21 cellular contexts compared by ENCODE assay signal in genomic region chr5:78793907-78794687, GRCh38.
DNase-seq lines count a peak whose midpoint lies in the region; ATAC-seq, FAIRE-seq and TF ChIP-seq lines count a peak whose summit lies in the region.
"Had no signal": no experiment of that assay in that cellular context is flagged by ENCODE, and none has a peak within 500 bp of the region (broad histone marks: within the 10 kb centered on the region; RNA-seq: fewer than 3 reads in every experiment).

No MANE protein-coding gene starts in this region.

- TF ChIP-seq CTCF in endothelial cell of umbilical vein (IDR thresholded peaks at IDR 0.05; ENCODE audit: extremely low read depth in 1 of 2, insufficient read depth in 1 of 2, low read depth in 1 of 2, low read length in 2 of 2): no peak

- H3K4me1 Mint-ChIP-seq in stimulated activated naive CD8-positive, alpha-beta T cell treated with anti-CD3 and anti-CD28 coated beads, Interleukin-15, amount 100 ng/mL, for 72 hours: no peaks in the 10 kb centered on the region
- peaks cover 39 to 85% (median 64%) of the 10 kb centered on the region in 3 donors for H3K4me1 Mint-ChIP-seq in naive B cell

- no peaks in the 10 kb centered on the region for H3K4me1 ChIP-seq in endothelial cell of umbilical vein (ENCODE audit: control insufficient read depth, extremely low read depth, insufficient read depth, low read length)

- TF ChIP-seq POLR2A in endothelial cell of umbilical vein (IDR thresholded peaks at IDR 0.05; ENCODE audit: low read depth, low read length): no peak

- BruUV-seq in endothelial cell of umbilical vein (replicated peaks; lab: Mats Ljungman, UMichigan): no TSS peak

- no peak overlapping the region for H2AFZ ChIP-seq in endothelial cell of umbilical vein (ENCODE audit: low read depth, low read length)

- H3K27me3 ChIP-seq in endothelial cell of umbilical vein (ENCODE audit: control insufficient read depth in 2 of 2, insufficient read depth in 2 of 2, low read length in 2 of 2): no peaks in the 10 kb centered on the region
- H3K27me3 ChIP-seq: BLaER1 had no signal

- no peaks in the 10 kb centered on the region for H3K36me3 ChIP-seq in endothelial cell of umbilical vein (ENCODE audit: control insufficient read depth in 2 of 2, extremely low read depth in 1 of 2, insufficient read depth in 2 of 2, low read length in 2 of 2)
- H3K36me3 ChIP-seq: BLaER1 had no signal

- dilution Hi-C loops in endothelial cell of umbilical vein (cut with MboI; ENCODE audit: extremely low pct_ligation_motif_present, low sequenced_read_pairs): no loop called here

- no peaks in the 10 kb centered on the region for H3K9me1 ChIP-seq in endothelial cell of umbilical vein (replicated peaks; ENCODE audit: control insufficient read depth, extremely low read depth, insufficient read depth, low read length)

- H3K4me3 Mint-ChIP-seq in stimulated activated naive CD8-positive, alpha-beta T cell treated with anti-CD3 and anti-CD28 coated beads, Interleukin-15, amount 100 ng/mL, for 72 hours: no peak overlapping the region
- H3K4me3 Mint-ChIP-seq in naive B cell: peak overlapping the region in 1 of 8 donors; percentile 26
- H3K4me3 Mint-ChIP-seq: CD8-positive, alpha-beta T cell; HFFc6 had no signal

- H3K27ac ChIP-seq in endothelial cell of umbilical vein (ENCODE audit: insufficient read depth, low read depth, low read length): no peak overlapping the region
- H3K27ac ChIP-seq: BLaER1 had no signal

- H3K79me2 ChIP-seq in endothelial cell of umbilical vein (ENCODE audit: control insufficient read depth, insufficient read depth, low read length): no peaks in the 10 kb centered on the region

- H3K4me3 ChIP-seq in endothelial cell of umbilical vein (replicated peaks in 1 of 3; ENCODE audit: insufficient read depth in 1 of 3, low read depth in 1 of 3, low read length in 3 of 3): no peak overlapping the region
- H3K4me3 ChIP-seq: BLaER1 had no signal

- peak; percentile 64 for FAIRE-seq in endothelial cell of umbilical vein (lab: Jason Lieb, UNC)
- FAIRE-seq: G401.6, GM18507, H1 had no signal

- peaks cover 3 to 8% of the 10 kb centered on the region in 2 donors for H3K36me3 Mint-ChIP-seq in naive B cell

- H3K27me3 Mint-ChIP-seq in stimulated activated naive CD8-positive, alpha-beta T cell treated with anti-CD3 and anti-CD28 coated beads, Interleukin-15, amount 100 ng/mL, for 72 hours: no peaks in the 10 kb centered on the region
- H3K27me3 Mint-ChIP-seq in naive B cell: no peaks in the 10 kb centered on the region

- H3K4me2 ChIP-seq in endothelial cell of umbilical vein (ENCODE audit: insufficient read depth, low read length): no peak overlapping the region
- H3K4me2 ChIP-seq: BLaER1 had no signal

- H3K9me3 ChIP-seq in endothelial cell of umbilical vein (replicated peaks; ENCODE audit: control insufficient read depth, insufficient read depth, low read length): no peaks in the 10 kb centered on the region
- H3K9me3 ChIP-seq: BLaER1 had no signal

- POLR2A ChIA-PET in endothelial cell of umbilical vein (lab: Charles Lee): no interaction called here

- H3K9ac ChIP-seq in endothelial cell of umbilical vein (replicated peaks; ENCODE audit: extremely low read depth, insufficient read depth, low read length): no peak overlapping the region
- H3K9ac ChIP-seq: BLaER1 had no signal

- peak overlapping the region; percentile 13 to 85 for H3K27ac Mint-ChIP-seq in stimulated activated naive CD8-positive, alpha-beta T cell treated with anti-CD3 and anti-CD28 coated beads, Interleukin-15, amount 100 ng/mL, for 72 hours
- H3K27ac Mint-ChIP-seq in naive B cell: peak overlapping the region in 4 of 6 donors; percentile 0 to 86 (median 48)
- H3K27ac Mint-ChIP-seq: CD8-positive, alpha-beta T cell; HFFc6 had no signal

- intact Hi-C loops in endothelial cell of umbilical vein (cut with micrococcal nuclease): no loop called here

- no peaks in the 10 kb centered on the region for H3K9me3 Mint-ChIP-seq in stimulated activated naive CD8-positive, alpha-beta T cell treated with anti-CD3 and anti-CD28 coated beads, Interleukin-15, amount 100 ng/mL, for 72 hours
- peaks cover 0 to 7% (median 4%) of the 10 kb centered on the region in 7 donors for H3K9me3 Mint-ChIP-seq in naive B cell
- H3K9me3 Mint-ChIP-seq: CD8-positive, alpha-beta T cell; HFFc6 had no signal

- CTCF ChIA-PET in endothelial cell of umbilical vein (lab: Charles Lee): interaction anchor here (1.0 to 1.1 kb wide), 2 partner anchors 12 to 326 kb away, joined by 3 to 4 read pairs; no protein-coding TSS in a partner anchor

- DNase-seq in stimulated activated naive CD8-positive, alpha-beta T cell treated with anti-CD3 and anti-CD28 coated beads, Interleukin-15, amount 100 ng/mL, for 72 hours: no peak
- DNase-seq in stimulated activated naive CD8-positive, alpha-beta T cell treated with anti-CD3 and anti-CD28 coated beads, Interleukin-15, Interleukin-2, amounts not matched to agents 100 U/mL and 50 U/mL, for 24 hours: no peak
- DNase-seq in endothelial cell of umbilical vein (ENCODE audit: low read depth, low spot score) (no peak), naive B cell (no peak), COLO829 (ENCODE audit: low spot score) (no peak), MV-4-11 (lab: John Stamatoyannopoulos, UW) (no peak)
- DNase-seq in activated CD8-positive, alpha-beta memory T cell treated with anti-CD3 and anti-CD28 coated beads, Interleukin-2, amount 50 U/mL, for 48 hours: no peak
- DNase-seq: 8988T; CD8-positive, alpha-beta T cell; DND-41; HFFc6; NCI-H1930; NCI-H526 treated with DMSO at 0.1 percent for 48 hours; OCI-M1; RPMI8226; SIG-M5 had no signal

- H4K20me1 ChIP-seq in endothelial cell of umbilical vein (replicated peaks; ENCODE audit: control insufficient read depth, extremely low read depth, insufficient read depth, low read length): no peaks in the 10 kb centered on the region
- H4K20me1 ChIP-seq: BLaER1 had no signal

- ATAC-seq in stimulated activated naive CD8-positive, alpha-beta T cell treated with anti-CD3 and anti-CD28 coated beads, Interleukin-15, amount 100 ng/mL, for 72 hours: no peak
- ATAC-seq in stimulated activated naive CD8-positive, alpha-beta T cell treated with anti-CD3 and anti-CD28 coated beads, Interleukin-15, Interleukin-2, amounts not matched to agents 100 U/mL and 50 U/mL, for 24 hours: no peak
- no peak for ATAC-seq in naive B cell (ENCODE audit: low read depth in 2 of 2)
- no peak for ATAC-seq in GM19395 (IDR thresholded peaks at IDR 0.05; ENCODE audit: unreplicated experiment)
- ATAC-seq: CD8-positive, alpha-beta T cell had no signal

TF ChIP-seq in endothelial cell of umbilical vein, 7 proteins besides CTCF, POLR2A, EP300 and RAD21:
- TF ChIP-seq JUN (IDR thresholded peaks at IDR 0.05; ENCODE audit: borderline replicate concordance, insufficient read depth, insufficient read length, low read depth): no peak
- TF ChIP-seq EZH2 (IDR thresholded peaks at IDR 0.05; ENCODE audit: borderline replicate concordance, low read depth, low read length, severe bottlenecking): no peak
- no peak for TF ChIP-seq MYC (IDR thresholded peaks at IDR 0.05; ENCODE audit: low read depth, low read length)
- TF ChIP-seq FOS (IDR thresholded peaks at IDR 0.05; ENCODE audit: borderline replicate concordance, insufficient read depth, low read length): no peak
- TF ChIP-seq MAX (IDR thresholded peaks at IDR 0.05; ENCODE audit: insufficient read depth, insufficient read length): no peak
- TF ChIP-seq POLR2AphosphoS5 (IDR thresholded peaks at IDR 0.05; ENCODE audit: insufficient read depth, low read depth, low read length): no peak
- no peak for TF ChIP-seq GATA2 (IDR thresholded peaks at IDR 0.05; ENCODE audit: insufficient read depth, insufficient read length, low read depth, low read length)
